Comparison of ENCODE assay signal across 21 cellular contexts in the genomic region with DNA sequence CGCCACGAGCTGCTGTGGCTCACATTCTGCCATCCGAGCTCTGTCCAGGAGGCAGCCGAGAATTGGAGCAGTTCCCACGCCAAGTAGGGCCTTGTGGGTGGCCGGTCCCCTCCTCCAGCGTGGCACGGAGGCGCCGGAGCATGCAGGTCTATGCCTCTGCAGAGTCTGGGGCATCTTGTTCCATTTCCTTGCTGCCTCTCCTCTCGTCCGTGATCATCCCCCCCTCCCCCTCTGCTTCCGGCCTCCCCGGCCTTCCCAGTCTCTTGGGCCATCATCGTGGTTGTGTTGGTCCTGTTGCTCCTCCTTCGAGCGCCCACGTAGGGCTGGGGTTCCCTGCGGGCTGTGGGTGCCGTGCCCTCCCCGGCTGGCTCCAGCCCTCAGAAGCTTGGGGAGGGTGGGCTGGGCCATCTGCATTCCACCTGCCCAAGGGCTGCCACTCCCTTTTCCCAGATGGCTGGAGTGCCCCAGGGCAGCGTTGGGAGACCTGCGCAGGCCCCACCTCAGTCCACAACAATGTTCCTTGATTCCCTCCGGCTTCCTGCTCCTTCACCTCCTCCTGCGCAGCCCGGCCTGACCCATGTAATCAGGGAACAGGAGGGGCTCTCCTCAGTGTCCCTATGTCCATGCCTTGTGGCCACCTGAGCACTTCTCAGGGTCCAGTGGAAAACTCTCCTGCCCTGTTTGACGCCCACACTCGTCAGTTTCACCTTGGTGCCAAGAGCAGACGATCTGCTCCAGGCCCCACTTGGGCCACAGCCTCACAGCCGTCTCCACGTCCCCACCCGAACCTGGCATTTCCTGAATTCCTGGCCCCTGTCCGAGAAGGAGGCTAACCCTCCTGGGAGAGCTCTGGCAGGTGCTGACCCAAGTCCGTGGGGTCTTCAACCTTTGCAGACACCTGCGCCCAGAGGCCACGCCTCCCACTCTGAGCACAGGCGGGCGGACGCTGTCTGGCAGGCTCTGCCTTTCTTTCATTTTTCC. TPM values are rescaled to one million over a fixed set of nuclear protein-coding genes. Genes with fewer than 3 reads are reported as not detected.
DNase-seq lines count a peak whose midpoint lies in the region; ATAC-seq, FAIRE-seq and TF ChIP-seq lines count a peak whose summit lies in the region.
"Had no signal": no experiment of that assay in that cellular context is flagged by ENCODE, and none has a peak within 500 bp of the region (broad histone marks: within the 10 kb centered on the region; RNA-seq: fewer than 3 reads in every experiment).

No MANE protein-coding gene starts in this region.

- BruUV-seq in HCT116 (replicated peaks; lab: Mats Ljungman, UMichigan): no TSS peak

- H3K9me3 Mint-ChIP-seq in brain: peaks cover 0 to 4% (median 0%) of the 10 kb centered on the region in 5 experiments
- H3K9me3 Mint-ChIP-seq: activated T-helper 2 cell treated with anti-CD3 and anti-CD28 coated beads, Interferon-gamma antibody, Interleukin-2, Interleukin-4, amounts not matched to agents 10 μg/mL and 5 μg/mL and 100 μg/mL, durations not matched to agents 14 hours and 24 hours and 36 hours; CD4-positive, alpha-beta memory T cell; stimulated activated naive CD8-positive, alpha-beta T cell treated with anti-CD3 and anti-CD28 coated beads, Interleukin-15, Interleukin-2, amounts not matched to agents 100 ng/mL and 50 ng/mL, for 24 hours; T-helper 2 cell treated with Interferon-gamma antibody and Interleukin-4, amounts not matched to agents 5 μg/mL and 100 μg/mL, for 36 hours had no signal

- no peaks in the 10 kb centered on the region for H3K27me3 ChIP-seq in HCT116 (ENCODE audit: insufficient read depth, low read length)
- no peaks in the 10 kb centered on the region for H3K27me3 ChIP-seq in prostate gland (replicated peaks; ENCODE audit: insufficient read depth)
- no peaks in the 10 kb centered on the region for H3K27me3 ChIP-seq in testis
- H3K27me3 ChIP-seq: cardiac muscle cell, sigmoid colon, vagina had no signal

- H4K20me1 ChIP-seq in HCT116 (ENCODE audit: insufficient read depth): no peaks in the 10 kb centered on the region

- TF ChIP-seq CTCF in HCT116 (IDR thresholded peaks at IDR 0.05 in 2 of 3, conservative IDR thresholded peaks at IDR 0.05 in 1 of 3; ENCODE audit: borderline replicate concordance in 1 of 3, insufficient read depth in 1 of 3, low read depth in 2 of 3, low read length in 2 of 3): no peak
- TF ChIP-seq CTCF in brain (conservative IDR thresholded peaks at IDR 0.05): no peak
- TF ChIP-seq CTCF in kidney (IDR thresholded peaks at IDR 0.05; ENCODE audit: borderline replicate concordance, extremely low read depth, insufficient read depth): no peak
- TF ChIP-seq CTCF in prostate gland (IDR thresholded peaks at IDR 0.05): no peak
- TF ChIP-seq CTCF in testis (IDR thresholded peaks at IDR 0.05): no peak

- intact Hi-C loops in HCT116 (cut with micrococcal nuclease) (no loop called here), kidney (cut with DNase I) (no loop called here), prostate gland (cut with DNase I) (no loop called here), testis (cut with DNase I; ENCODE audit: low total_unique reads) (no loop called here)

- no peaks in the 10 kb centered on the region for H3K9me2 ChIP-seq in HCT116 (ENCODE audit: insufficient read depth)

- ATAC-seq in HCT116 (peak; percentile 41), GM19463 (IDR thresholded peaks at IDR 0.05; ENCODE audit: unreplicated experiment) (no peak)
- ATAC-seq: activated CD4-positive, CD25-positive, alpha-beta regulatory T cell treated with anti-CD3 and anti-CD28 coated beads, Interleukin-2, amount 50 U/mL, for 24 hours had no signal

- CTCF ChIA-PET in HCT116 (lab: Charles Lee): no interaction called here

- DNase-seq in HCT116 (ENCODE audit: low read depth, low spot score) (no peak), kidney (peak; percentile 94), prostate gland (ENCODE audit: low spot score) (no peak), testis (no peak), HCEC 1CT (no peak), NCI-H1436 treated with DMSO at 0.1 percent for 48 hours (lab: John Stamatoyannopoulos, UW) (no peak)
- DNase-seq: CD4-positive, alpha-beta memory T cell; effector CD8-positive, alpha-beta T cell; islet precursor cell; NCI-H1105 treated with DMSO at 0.1 percent for 48 hours; NCI-H69; sigmoid colon had no signal

- no peaks in the 10 kb centered on the region for H3K27me3 Mint-ChIP-seq in brain
- H3K27me3 Mint-ChIP-seq: CD4-positive, alpha-beta memory T cell; stimulated activated naive CD8-positive, alpha-beta T cell treated with anti-CD3 and anti-CD28 coated beads, Interleukin-15, Interleukin-2, amounts not matched to agents 100 ng/mL and 50 ng/mL, for 24 hours had no signal

- peaks cover 17% of the 10 kb centered on the region for H3K36me3 Mint-ChIP-seq in brain
- H3K36me3 Mint-ChIP-seq: CD4-positive, alpha-beta memory T cell had no signal

- peaks cover 2 to 30% of the 10 kb centered on the region in 2 experiments; a peak in 3 of 4 replicates for H3K36me3 ChIP-seq in HCT116 (ENCODE audit: control insufficient read depth in 1 of 2, insufficient read depth in 2 of 2, low read length in 2 of 2)
- peaks cover 0 to 7% of the 10 kb centered on the region in 2 donors for H3K36me3 ChIP-seq in kidney (ENCODE audit: control insufficient read depth in 1 of 2, insufficient read depth in 2 of 2, low read length in 2 of 2)
- no peaks in the 10 kb centered on the region for H3K36me3 ChIP-seq in prostate gland
- H3K36me3 ChIP-seq in testis (ENCODE audit: low read depth, missing control alignments): no peaks in the 10 kb centered on the region
- H3K36me3 ChIP-seq: cardiac muscle cell, vagina had no signal

- H3K4me1 Mint-ChIP-seq in brain: peaks cover 67% of the 10 kb centered on the region
- H3K4me1 Mint-ChIP-seq: CD4-positive, alpha-beta memory T cell had no signal

- RAD21 ChIA-PET in HCT116 (lab: Charles Lee; ENCODE audit: low non-redundant PET in 1 of 2, low total read pairs in 2 of 2, uncharacterized antibody in 2 of 2, unreplicated experiment in 2 of 2): interaction anchor here in 1 of 2 experiments (0.5 kb wide), 1 partner anchor 25 kb away, joined by 3 read pairs; no protein-coding TSS in a partner anchor

- TF ChIP-seq RAD21 in HCT116 (IDR thresholded peaks at IDR 0.05; ENCODE audit: low read depth): no peak

- peak overlapping the region; percentile 48 for H3K4me2 ChIP-seq in HCT116 (ENCODE audit: low read length)
- H3K4me2 ChIP-seq: KMS-11 had no signal

- H3K9me3 ChIP-seq in HCT116 (ENCODE audit: control insufficient read depth in 1 of 2, insufficient read depth in 1 of 2, low read depth in 1 of 2, low read length in 2 of 2) (no peaks in the 10 kb centered on the region), kidney (ENCODE audit: control insufficient read depth in 1 of 2, low read length in 2 of 2) (no peaks in the 10 kb centered on the region), prostate gland (no peaks in the 10 kb centered on the region), testis (no peaks in the 10 kb centered on the region)
- H3K9me3 ChIP-seq: sigmoid colon, vagina had no signal

- FAIRE-seq in kidney (lab: Jason Lieb, UNC): no peak

- H2AFZ ChIP-seq in HCT116 (ENCODE audit: low read depth, low read length, poor library complexity, severe bottlenecking): no peak overlapping the region

- WGBS in prostate gland: 67% methylated on average over 39 of the region's 39 CpGs
- 92 to 94% methylated on average over 35 to 39 of the region's 39 CpGs for WGBS in testis, 2 donors

- H3K9ac ChIP-seq in HCT116 (ENCODE audit: low read length) (peak overlapping the region; percentile 17; the same call in 1 of the 2 replicates), kidney (ENCODE audit: low read length in 2 of 2) (peak overlapping the region in 1 of 2 donors; percentile 34)
- H3K9ac ChIP-seq: KMS-11 had no signal

- H3K27ac Mint-ChIP-seq in brain: peak overlapping the region in 4 of 5 experiments; percentile 62 to 85 (median 67)
- H3K27ac Mint-ChIP-seq: activated T-helper 2 cell treated with anti-CD3 and anti-CD28 coated beads, Interferon-gamma antibody, Interleukin-2, Interleukin-4, amounts not matched to agents 10 μg/mL and 5 μg/mL and 100 μg/mL, durations not matched to agents 14 hours and 24 hours and 36 hours; CD4-positive, alpha-beta memory T cell; stimulated activated naive CD8-positive, alpha-beta T cell treated with anti-CD3 and anti-CD28 coated beads, Interleukin-15, Interleukin-2, amounts not matched to agents 100 ng/mL and 50 ng/mL, for 24 hours; T-helper 2 cell treated with Interferon-gamma antibody and Interleukin-4, amounts not matched to agents 5 μg/mL and 100 μg/mL, for 36 hours had no signal

- TF ChIP-seq POLR2A in HCT116 (IDR thresholded peaks at IDR 0.05; ENCODE audit: borderline replicate concordance, extremely low read depth, insufficient read depth, insufficient read length) (no peak), prostate gland (IDR thresholded peaks at IDR 0.05) (no peak), testis (IDR thresholded peaks at IDR 0.05) (no peak)

- no peak overlapping the region for H3K4me3 Mint-ChIP-seq in brain
- H3K4me3 Mint-ChIP-seq: CD4-positive, alpha-beta memory T cell; stimulated activated naive CD8-positive, alpha-beta T cell treated with anti-CD3 and anti-CD28 coated beads, Interleukin-15, Interleukin-2, amounts not matched to agents 100 ng/mL and 50 ng/mL, for 24 hours; T-helper 2 cell treated with Interferon-gamma antibody and Interleukin-4, amounts not matched to agents 5 μg/mL and 100 μg/mL, for 36 hours had no signal

- peaks cover 77% of the 10 kb centered on the region; the same call in 1 of the 2 replicates for H3K79me2 ChIP-seq in HCT116 (ENCODE audit: insufficient read depth, low read length)

- H3K27ac ChIP-seq in HCT116 (ENCODE audit: low read depth, low read length) (peak overlapping the region; percentile 47), kidney (ENCODE audit: low read depth in 2 of 2, low read length in 2 of 2) (peak overlapping the region; percentile 60 to 67), prostate gland (peak overlapping the region; percentile 52 to 96), testis (no peak overlapping the region)
- H3K27ac ChIP-seq: cardiac muscle cell, KMS-11, sigmoid colon, vagina had no signal

- H3K4me1 ChIP-seq in HCT116 (ENCODE audit: control insufficient read depth in 1 of 2, insufficient read depth in 2 of 2, low read length in 2 of 2) (peaks cover 12 to 24% of the 10 kb centered on the region in 2 experiments), kidney (ENCODE audit: control insufficient read depth in 1 of 2, insufficient read depth in 1 of 2, low read depth in 1 of 2, low read length in 2 of 2) (peaks cover 3 to 19% of the 10 kb centered on the region in 2 donors), prostate gland (replicated peaks) (peaks cover 6% of the 10 kb centered on the region), testis (peaks cover 7% of the 10 kb centered on the region)

- no peak overlapping the region for H3K4me3 ChIP-seq in HCT116 (replicated peaks in 1 of 2; ENCODE audit: low read depth in 1 of 2, low read length in 2 of 2)
- H3K4me3 ChIP-seq in kidney (ENCODE audit: low read length in 2 of 2): no peak overlapping the region
- H3K4me3 ChIP-seq in prostate gland: no peak overlapping the region
- H3K4me3 ChIP-seq in testis: no peak overlapping the region
- H3K4me3 ChIP-seq: cardiac muscle cell, sigmoid colon, vagina had no signal

- POLR2A ChIA-PET in HCT116 (lab: Charles Lee): no interaction called here

RNA-seq across cellular contexts. Expression of a gene that starts 37.1 kb away (rescaled TPM):
- total RNA-seq in HCT116 (2021; ENCODE audit: unreplicated experiment) (105 TPM), kidney (45.8 TPM), prostate gland (100 to 1,000 TPM; 125 to 148 TPM), testis (10 to 100 TPM; 67.3 to 67.5 TPM)
- 93.4 and 95.1 TPM in 2 replicates for polyA plus RNA-seq in HCT116 (2012)
- polyA plus RNA-seq in brain (ENCODE audit: insufficient read depth, low read depth, low replicate concordance) (87.8 TPM), kidney (ENCODE audit: insufficient read depth, low read depth, low replicate concordance) (44.5 TPM), testis (ENCODE audit: insufficient read depth, low read depth, low replicate concordance) (36.7 TPM)

Comparison
In these comparisons a context has a peak if more than half of its experiments do, and no peak if none do; other contexts are left out.
1. H3K27ac ChIP-seq: peak in HCT116 (single experiment), kidney (2 of 2) and prostate gland (2 of 2); none in testis (0 of 2).